In the genomic region with DNA sequence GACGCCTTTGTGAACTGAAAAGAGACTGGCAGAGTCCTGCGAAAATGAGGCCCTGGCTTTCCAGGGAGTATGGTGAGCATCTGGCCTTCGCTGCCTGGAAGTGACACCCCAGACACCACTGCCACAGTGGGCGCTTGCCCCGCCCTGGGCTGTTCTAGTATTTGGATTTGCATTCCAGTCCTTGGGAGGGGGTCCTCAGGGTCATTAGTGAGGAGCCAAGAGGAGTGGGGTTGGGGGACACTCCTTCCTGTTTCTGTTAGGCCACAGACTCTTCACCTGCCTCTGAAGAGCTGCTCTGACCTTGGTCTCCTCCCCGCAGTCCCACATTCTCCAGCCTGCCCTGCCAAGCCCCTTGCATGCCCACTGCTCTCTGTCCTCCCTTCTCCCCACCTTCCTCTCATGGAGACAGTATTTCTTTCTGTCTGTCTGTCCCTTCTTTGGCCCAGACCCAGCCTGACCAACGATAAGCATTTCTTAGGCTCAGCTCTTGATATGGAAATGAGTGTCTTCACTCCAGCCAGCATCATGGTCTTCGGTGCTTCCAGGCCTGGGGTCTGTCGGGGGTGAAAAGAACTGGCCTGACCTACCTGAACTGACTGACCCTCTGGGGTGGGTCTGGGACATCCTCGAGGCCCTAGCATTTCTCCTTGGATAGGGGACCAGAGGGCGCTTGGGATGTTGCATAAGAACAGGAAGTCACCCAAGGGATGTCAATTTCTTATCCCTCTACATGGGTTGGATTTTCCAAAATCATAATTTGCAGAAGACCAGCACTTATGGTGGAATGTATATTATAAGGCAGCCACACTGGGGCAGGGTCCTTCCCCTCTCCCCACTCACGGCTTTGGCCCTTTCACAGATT, we compare ENCODE assay signal across 18 cellular contexts. TPM values are rescaled to one million over a fixed set of nuclear protein-coding genes. Genes with fewer than 3 reads are reported as not detected.
DNase-seq lines count a peak whose midpoint lies in the region; ATAC-seq and TF ChIP-seq lines count a peak whose summit lies in the region.
"Had no signal": no experiment of that assay in that cellular context is flagged by ENCODE, and none has a peak within 500 bp of the region (broad histone marks: within the 10 kb centered on the region; RNA-seq: fewer than 3 reads in every experiment).

No MANE protein-coding gene starts in this region.

- no peaks in the 10 kb centered on the region for H3K79me2 ChIP-seq in PC-3 (ENCODE audit: low read length)
- no peaks in the 10 kb centered on the region for H3K79me2 ChIP-seq in osteoblast (ENCODE audit: insufficient read depth, low read length)

- H4K20me1 ChIP-seq in PC-3 (ENCODE audit: low read length), result no peaks in the 10 kb centered on the region
- H4K20me1 ChIP-seq in osteoblast (ENCODE audit: insufficient read depth, low read length), result no peaks in the 10 kb centered on the region
- H4K20me1 ChIP-seq: BLaER1 had no signal

- H3K4me3 Mint-ChIP-seq in CD4-positive, alpha-beta memory T cell, result no peak overlapping the region
- H3K4me3 Mint-ChIP-seq: activated CD8-positive, alpha-beta memory T cell treated with anti-CD3 and anti-CD28 coated beads, Interleukin-2, amount 10 ng/mL, durations not matched to agents 7 days and 5 days; activated naive CD8-positive, alpha-beta T cell had no signal

- peak overlapping the region; percentile 34 for H3K4me2 ChIP-seq in PC-3 (ENCODE audit: low read length)
- no peak overlapping the region for H3K4me2 ChIP-seq in osteoblast (ENCODE audit: insufficient read depth, low read length)
- H3K4me2 ChIP-seq: BLaER1 had no signal

- peak overlapping the region in 5 of 7 donors; percentile 22 to 76 (median 66) for H3K27ac Mint-ChIP-seq in CD4-positive, alpha-beta memory T cell
- H3K27ac Mint-ChIP-seq: activated CD8-positive, alpha-beta memory T cell treated with anti-CD3 and anti-CD28 coated beads, Interleukin-2, amount 10 ng/mL, durations not matched to agents 7 days and 5 days; activated naive CD8-positive, alpha-beta T cell had no signal

- TF ChIP-seq POLR2A in esophagus muscularis mucosa (IDR thresholded peaks at IDR 0.05; ENCODE audit: low read depth), result no peak

- H3K4me3 ChIP-seq in CD4-positive, alpha-beta memory T cell (ENCODE audit: low read length in 2 of 2), result no peak overlapping the region
- H3K4me3 ChIP-seq in PC-3 (ENCODE audit: low read length) (no peak overlapping the region), esophagus muscularis mucosa (no peak overlapping the region), osteoblast (ENCODE audit: insufficient read depth, low read length) (no peak overlapping the region)
- H3K4me3 ChIP-seq: BLaER1 had no signal

- H3K36me3 Mint-ChIP-seq in CD4-positive, alpha-beta memory T cell, result peaks cover 40 to 55% of the 10 kb centered on the region in 2 donors

- 85% methylated on average over 10 of the region's 12 CpGs for WGBS in esophagus muscularis mucosa

- no peaks in the 10 kb centered on the region for H3K9me3 Mint-ChIP-seq in CD4-positive, alpha-beta memory T cell

- H3K9me3 ChIP-seq in CD4-positive, alpha-beta memory T cell (ENCODE audit: control insufficient read depth in 1 of 2, low read length in 2 of 2), result no peaks in the 10 kb centered on the region
- no peaks in the 10 kb centered on the region for H3K9me3 ChIP-seq in PC-3 (ENCODE audit: low read length)
- no peaks in the 10 kb centered on the region for H3K9me3 ChIP-seq in esophagus muscularis mucosa
- no peaks in the 10 kb centered on the region for H3K9me3 ChIP-seq in osteoblast (ENCODE audit: low read depth, low read length)

- H3K27me3 ChIP-seq in CD4-positive, alpha-beta memory T cell (ENCODE audit: insufficient read depth, low read length), result no peaks in the 10 kb centered on the region
- H3K27me3 ChIP-seq in PC-3 (ENCODE audit: low read length) (no peaks in the 10 kb centered on the region), esophagus muscularis mucosa (no peaks in the 10 kb centered on the region), osteoblast (ENCODE audit: insufficient read depth, low read length) (no peaks in the 10 kb centered on the region)
- H3K27me3 ChIP-seq: BLaER1 had no signal

- CTCF ChIA-PET in CD4-positive, alpha-beta memory T cell (lab: Charles Lee; ENCODE audit: partially characterized antibody), result interaction anchor here (0.6 kb wide), 1 partner anchor 325 kb away, joined by 3 read pairs; no protein-coding TSS in a partner anchor
- CTCF ChIA-PET in PC-3 (lab: Charles Lee), result interaction anchor here (1.0 to 1.1 kb wide), 2 partner anchors 14 to 222 kb away, joined by 3 read pairs; no protein-coding TSS in a partner anchor

- POLR2A ChIA-PET in CD4-positive, alpha-beta memory T cell (lab: Charles Lee; ENCODE audit: partially characterized antibody), result interaction anchor here (0.6 to 0.9 kb wide), 2 partner anchors 19 to 118 kb away, joined by 3 read pairs; partner anchors contain the start of genes B4GALT5 and SLC9A8
- POLR2A ChIA-PET in PC-3 (lab: Charles Lee; ENCODE audit: unreplicated experiment), result no interaction called here

- no peak overlapping the region for H2AFZ ChIP-seq in PC-3 (ENCODE audit: low read length)
- H2AFZ ChIP-seq in osteoblast (ENCODE audit: low read length), result no peak overlapping the region

- no peak for TF ChIP-seq EP300 in esophagus muscularis mucosa (IDR thresholded peaks at IDR 0.05)

- H3K36me3 ChIP-seq in CD4-positive, alpha-beta memory T cell (ENCODE audit: insufficient read depth, low read length), result peaks cover 9% of the 10 kb centered on the region
- H3K36me3 ChIP-seq in PC-3 (ENCODE audit: low read depth, low read length), result no peaks in the 10 kb centered on the region
- H3K36me3 ChIP-seq in esophagus muscularis mucosa, result peaks cover 5 to 61% (median 28%) of the 10 kb centered on the region in 4 donors
- peaks cover 9% of the 10 kb centered on the region for H3K36me3 ChIP-seq in osteoblast (ENCODE audit: insufficient read depth, low read length)

- H3K27ac ChIP-seq in CD4-positive, alpha-beta memory T cell (ENCODE audit: low read depth, low read length), result no peak overlapping the region
- H3K27ac ChIP-seq in PC-3 (ENCODE audit: low read length), result peak overlapping the region; percentile 5
- peak overlapping the region in 3 of 4 donors; percentile 0 to 46 (median 17) for H3K27ac ChIP-seq in esophagus muscularis mucosa (replicated peaks in 1 of 4)
- no peak overlapping the region for H3K27ac ChIP-seq in osteoblast (ENCODE audit: low read depth, low read length)
- H3K27ac ChIP-seq: BLaER1 had no signal

- no peak overlapping the region for H3K9ac ChIP-seq in PC-3 (ENCODE audit: low read length)
- H3K9ac ChIP-seq: BLaER1 had no signal

- no TSS peak for BruUV-seq in PC-3 (replicated peaks; lab: Mats Ljungman, UMichigan)

- H3F3A ChIP-seq in PC-3 (ENCODE audit: low read length, unreplicated experiment), result peaks cover 4% of the 10 kb centered on the region

- H3K9me2 ChIP-seq in PC-3 (replicated peaks; ENCODE audit: low read length), result no peaks in the 10 kb centered on the region

- intact Hi-C loops in CD4-positive, alpha-beta memory T cell (cut with micrococcal nuclease), result no loop called here
- intact Hi-C loops in PC-3 (cut with micrococcal nuclease), result no loop called here
- intact Hi-C loops in esophagus muscularis mucosa (cut with DNase I), result no loop called here

- H3K4me1 ChIP-seq in CD4-positive, alpha-beta memory T cell (ENCODE audit: insufficient read depth, low read length), result no peaks in the 10 kb centered on the region
- H3K4me1 ChIP-seq in PC-3 (ENCODE audit: insufficient read depth, low read length) (peaks cover 17% of the 10 kb centered on the region), esophagus muscularis mucosa (peaks cover 0 to 15% (median 9%) of the 10 kb centered on the region in 4 donors), osteoblast (ENCODE audit: insufficient read depth, low read length) (peaks cover 8% of the 10 kb centered on the region)

- no peak for DNase-seq in CD4-positive, alpha-beta memory T cell
- DNase-seq in PC-3 (no peak), esophagus muscularis mucosa (ENCODE audit: extremely low spot score) (no peak), osteoblast (ENCODE audit: insufficient read length, low spot score, missing footprints) (peak; percentile 11), HCEC 1CT (no peak), amniotic stem cell (lab: John Stamatoyannopoulos, UW) (no peak)
- DNase-seq in activated CD8-positive, alpha-beta memory T cell treated with anti-CD3 and anti-CD28 coated beads for 24 hours, result no peak
- DNase-seq: activated CD8-positive, alpha-beta memory T cell treated with anti-CD3 and anti-CD28 coated beads, Interleukin-2, amount 10 ng/mL, durations not matched to agents 7 days and 5 days; cerebellar nuclear complex; Karpas-422; mesendoderm; NCI-H187; NCI-H69; posterior cingulate gyrus; T-helper 9 cell had no signal

- H3K4me1 Mint-ChIP-seq in CD4-positive, alpha-beta memory T cell, result peaks cover 4 to 14% (median 6%) of the 10 kb centered on the region in 4 donors
- H3K4me1 Mint-ChIP-seq: activated CD8-positive, alpha-beta memory T cell treated with anti-CD3 and anti-CD28 coated beads, Interleukin-2, amount 10 ng/mL, durations not matched to agents 7 days and 5 days had no signal

- no peak for TF ChIP-seq CTCF in PC-3 (conservative IDR thresholded peaks at IDR 0.05; ENCODE audit: low read depth, low read length)
- no peak for TF ChIP-seq CTCF in esophagus muscularis mucosa (IDR thresholded peaks at IDR 0.05)
- no peak for TF ChIP-seq CTCF in osteoblast (IDR thresholded peaks at IDR 0.05; ENCODE audit: extremely low read depth, low read depth, low read length)

- ATAC-seq in PC-3 (peak; percentile 30), GM21360 (IDR thresholded peaks at IDR 0.05; ENCODE audit: unreplicated experiment) (no peak)
- ATAC-seq: activated CD8-positive, alpha-beta memory T cell treated with anti-CD3 and anti-CD28 coated beads, Interleukin-2, amount 10 ng/mL, durations not matched to agents 7 days and 5 days had no signal

- no peaks in the 10 kb centered on the region for H3K27me3 Mint-ChIP-seq in CD4-positive, alpha-beta memory T cell
- H3K27me3 Mint-ChIP-seq: activated CD8-positive, alpha-beta memory T cell treated with anti-CD3 and anti-CD28 coated beads, Interleukin-2, amount 10 ng/mL, durations not matched to agents 7 days and 5 days; activated naive CD8-positive, alpha-beta T cell had no signal

RNA-seq across cellular contexts. Expression of gene SLC9A8, which starts 19.4 kb away (rescaled TPM):
- total RNA-seq in CD4-positive, alpha-beta memory T cell, result 10 to 100 TPM; 24.4 to 25.6 TPM
- 1 to 10 TPM; 3.4 to 9.5 TPM for polyA plus RNA-seq in CD4-positive, alpha-beta memory T cell
- total RNA-seq in PC-3 (2014; rRNA removed) (11.7 and 13.1 TPM in 2 replicates), esophagus muscularis mucosa (1 to 10 TPM; 7.5 to 9.0 (median 7.5) TPM), osteoblast (6.9 and 9.7 TPM in 2 replicates)

Comparison
In these comparisons a context has a peak if more than half of its experiments do, and no peak if none do; other contexts are left out.
1. H3K27ac ChIP-seq: peak in PC-3 (single experiment) and esophagus muscularis mucosa (3 of 4); none in CD4-positive, alpha-beta memory T cell (single experiment) and osteoblast (single experiment).